In genomic region chr9:131505012-131505411, GRCh38 we compare ENCODE assay signal across 34 cellular contexts. TPM values are rescaled to one million over a fixed set of nuclear protein-coding genes. Genes with fewer than 3 reads are reported as not detected.
A peak's percentile ranks its signal among the peaks of the same experiment; 100 is the strongest.
DNase-seq lines count a peak whose midpoint lies in the region; ATAC-seq and TF ChIP-seq lines count a peak whose summit lies in the region.
"Had no signal": no experiment of that assay in that cellular context is flagged by ENCODE, and none has a peak within 500 bp of the region (broad histone marks: within the 10 kb centered on the region; RNA-seq: fewer than 3 reads in every experiment).

No MANE protein-coding gene starts in this region.

- H3K4me3 Mint-ChIP-seq in T-helper 2 cell treated with Interferon-gamma antibody and Interleukin-4, amounts not matched to agents 5 μg/mL and 100 μg/mL, for 36 hours = peak overlapping the region; percentile 92
- H3K4me3 Mint-ChIP-seq in CD8-positive, alpha-beta memory T cell = peak overlapping the region; percentile 23 to 95 (median 47)
- H3K4me3 Mint-ChIP-seq in activated T-helper 17 cell treated with anti-CD3 and anti-CD28 coated beads, Interleukin-2, amount 50 U/mL, for 72 hours = peak overlapping the region; percentile 93
- H3K4me3 Mint-ChIP-seq in nephron = peak overlapping the region; percentile 90 to 93 (median 93)

- peaks cover 25% of the 10 kb centered on the region for H3K4me1 Mint-ChIP-seq in T-helper 2 cell treated with Interferon-gamma antibody and Interleukin-4, amounts not matched to agents 5 μg/mL and 100 μg/mL, for 36 hours (ENCODE audit: low read depth)
- H3K4me1 Mint-ChIP-seq in CD8-positive, alpha-beta memory T cell = peaks cover 36 to 57% (median 51%) of the 10 kb centered on the region in 3 donors
- peaks cover 22% of the 10 kb centered on the region for H3K4me1 Mint-ChIP-seq in activated T-helper 17 cell treated with anti-CD3 and anti-CD28 coated beads, Interleukin-2, amount 50 U/mL, for 72 hours
- H3K4me1 Mint-ChIP-seq in nephron = peaks cover 13% of the 10 kb centered on the region

- no peak overlapping the region for H3K4me3 ChIP-seq in CD8-positive, alpha-beta memory T cell (ENCODE audit: low read length)
- H3K4me3 ChIP-seq: cardiac muscle cell, coronary artery, prostate gland, upper lobe of right lung had no signal

- H3K9me3 Mint-ChIP-seq in T-helper 2 cell treated with Interferon-gamma antibody and Interleukin-4, amounts not matched to agents 5 μg/mL and 100 μg/mL, for 36 hours = no peaks in the 10 kb centered on the region
- H3K9me3 Mint-ChIP-seq in CD8-positive, alpha-beta memory T cell = no peaks in the 10 kb centered on the region
- no peaks in the 10 kb centered on the region for H3K9me3 Mint-ChIP-seq in activated T-helper 17 cell treated with anti-CD3 and anti-CD28 coated beads, Interleukin-2, amount 50 U/mL, for 72 hours
- no peaks in the 10 kb centered on the region for H3K9me3 Mint-ChIP-seq in nephron

- CTCF ChIA-PET in CD8-positive, alpha-beta memory T cell (lab: Charles Lee) = no interaction called here

- H3K9me3 ChIP-seq in CD8-positive, alpha-beta memory T cell (ENCODE audit: low read length) = no peaks in the 10 kb centered on the region
- H3K9me3 ChIP-seq: Peyer's patch, prostate gland, upper lobe of right lung had no signal

- H3K36me3 Mint-ChIP-seq in T-helper 2 cell treated with Interferon-gamma antibody and Interleukin-4, amounts not matched to agents 5 μg/mL and 100 μg/mL, for 36 hours (ENCODE audit: low read depth) = peaks cover 26% of the 10 kb centered on the region
- peaks cover 0 to 47% (median 6%) of the 10 kb centered on the region in 3 donors for H3K36me3 Mint-ChIP-seq in CD8-positive, alpha-beta memory T cell
- peaks cover 50% of the 10 kb centered on the region for H3K36me3 Mint-ChIP-seq in activated T-helper 17 cell treated with anti-CD3 and anti-CD28 coated beads, Interleukin-2, amount 50 U/mL, for 72 hours (ENCODE audit: low read depth)
- peaks cover 36% of the 10 kb centered on the region for H3K36me3 Mint-ChIP-seq in nephron (ENCODE audit: low read depth)

- H3K4me1 ChIP-seq in CD8-positive, alpha-beta memory T cell (ENCODE audit: insufficient read depth, low read length) = peaks cover 32% of the 10 kb centered on the region
- H3K4me1 ChIP-seq: prostate gland had no signal

- H3K36me3 ChIP-seq in CD8-positive, alpha-beta memory T cell (ENCODE audit: insufficient read depth, low read length) = peaks cover 12% of the 10 kb centered on the region
- H3K36me3 ChIP-seq: prostate gland had no signal

- no peak for TF ChIP-seq CTCF in nephron (IDR thresholded peaks at IDR 0.05; ENCODE audit: unreplicated experiment in 3 of 3)

- no peak for ATAC-seq in activated T-helper 17 cell treated with anti-CD3 and anti-CD28 coated beads, Interleukin-2, amount 50 U/mL, for 72 hours (replicated peaks)
- no peak for ATAC-seq in GM19397 (IDR thresholded peaks at IDR 0.05; ENCODE audit: unreplicated experiment)
- ATAC-seq in activated CD4-positive, CD25-positive, alpha-beta regulatory T cell treated with anti-CD3 and anti-CD28 coated beads, Interleukin-2, amount 50 U/mL, for 24 hours = no peak
- ATAC-seq: sciatic nerve, upper lobe of right lung had no signal

- H3K27me3 ChIP-seq in CD8-positive, alpha-beta memory T cell (ENCODE audit: insufficient read depth, low read length, poor library complexity, severe bottlenecking) = no peaks in the 10 kb centered on the region
- H3K27me3 ChIP-seq: cardiac muscle cell, Peyer's patch, upper lobe of right lung had no signal

- no peak for DNase-seq in T-helper 2 cell treated with Interferon-gamma antibody and Interleukin-4, amounts not matched to agents 5 μg/mL and 100 μg/mL, for 36 hours (ENCODE audit: low spot score)
- DNase-seq in T-helper 2 cell (no peak), cerebellum (ENCODE audit: low spot score) (no peak)
- DNase-seq in CD8-positive, alpha-beta memory T cell = no peak
- DNase-seq: 8988T; activated CD4-positive, alpha-beta T cell treated with anti-CD3 and anti-CD28 coated beads, Interleukin-2, amount 50 U/mL, for 48 hours; activated CD4-positive, CD25-positive, alpha-beta regulatory T cell; activated naive CD4-positive, alpha-beta T cell treated with anti-CD3 and anti-CD28 coated beads, Interleukin-2, amount 50 U/mL, for 16 hours; aorta; effector memory CD4-positive, alpha-beta T cell; GM23248; Kasumi-1; mammary epithelial cell; MV-4-11; NCI-H1436; NCI-H446; NCI-H748 treated with DMSO at 0.1 percent for 48 hours; nucleus accumbens; Peyer's patch; SHP77 treated with DMSO at 0.1 percent for 48 hours; stimulated activated CD4-positive, alpha-beta T cell treated with anti-CD3 and anti-CD28 coated beads, Interleukin-12 subunit alpha, Interleukin-12 subunit beta, amount 100 ng/mL, for 4 hours; stimulated activated CD4-positive, alpha-beta T cell treated with anti-CD3 and anti-CD28 coated beads, Interleukin-2, amount 100 ng/mL, for 48 hours; upper lobe of right lung had no signal

- H3K27ac ChIP-seq in CD8-positive, alpha-beta memory T cell (ENCODE audit: low read depth, low read length) = no peak overlapping the region
- H3K27ac ChIP-seq: C4-2B, cardiac muscle cell, coronary artery, GM23248, Peyer's patch, prostate gland, upper lobe of right lung had no signal

- no peaks in the 10 kb centered on the region for H3K27me3 Mint-ChIP-seq in T-helper 2 cell treated with Interferon-gamma antibody and Interleukin-4, amounts not matched to agents 5 μg/mL and 100 μg/mL, for 36 hours (ENCODE audit: low read depth)
- H3K27me3 Mint-ChIP-seq in CD8-positive, alpha-beta memory T cell = no peaks in the 10 kb centered on the region
- no peaks in the 10 kb centered on the region for H3K27me3 Mint-ChIP-seq in activated T-helper 17 cell treated with anti-CD3 and anti-CD28 coated beads, Interleukin-2, amount 50 U/mL, for 72 hours
- H3K27me3 Mint-ChIP-seq in nephron (ENCODE audit: low read depth) = no peaks in the 10 kb centered on the region

- H3K27ac Mint-ChIP-seq in T-helper 2 cell treated with Interferon-gamma antibody and Interleukin-4, amounts not matched to agents 5 μg/mL and 100 μg/mL, for 36 hours = no peak overlapping the region
- H3K27ac Mint-ChIP-seq in CD8-positive, alpha-beta memory T cell = peak overlapping the region in 3 of 8 donors; percentile 54 to 78 (median 71)
- no peak overlapping the region for H3K27ac Mint-ChIP-seq in activated T-helper 17 cell treated with anti-CD3 and anti-CD28 coated beads, Interleukin-2, amount 50 U/mL, for 72 hours
- no peak overlapping the region for H3K27ac Mint-ChIP-seq in nephron

- POLR2A ChIA-PET in CD8-positive, alpha-beta memory T cell (lab: Charles Lee) = no interaction called here

RNA-seq across cellular contexts. Expression of gene POMT1, which starts 2.3 kb away (rescaled TPM):
- 10 to 100 TPM; 31.6 to 35.3 TPM for total RNA-seq in CD8-positive, alpha-beta memory T cell
- polyA plus RNA-seq in CD8-positive, alpha-beta memory T cell = 18.4 TPM
- total RNA-seq in activated T-helper 17 cell treated with anti-CD3 and anti-CD28 coated beads, Interleukin-2, amount 50 U/mL, for 72 hours = 10 to 100 TPM; 51.3 to 73.7 TPM
- total RNA-seq in cerebellum = 51.0 TPM

RNA-seq across cellular contexts. Expression of gene UCK1, which starts 26.1 kb away (rescaled TPM):
- total RNA-seq in CD8-positive, alpha-beta memory T cell = 10 to 100 TPM; 22.2 to 23.1 TPM
- polyA plus RNA-seq in CD8-positive, alpha-beta memory T cell = 34.4 TPM
- total RNA-seq in activated T-helper 17 cell treated with anti-CD3 and anti-CD28 coated beads, Interleukin-2, amount 50 U/mL, for 72 hours = 10 to 100 TPM; 22.1 to 23.7 TPM
- 14.9 TPM for total RNA-seq in cerebellum

RNA-seq across cellular contexts. Expression of gene PRRT1B, which starts 40.3 kb away (rescaled TPM):
- total RNA-seq in CD8-positive, alpha-beta memory T cell = not detected
- polyA plus RNA-seq in CD8-positive, alpha-beta memory T cell = not detected
- total RNA-seq in activated T-helper 17 cell treated with anti-CD3 and anti-CD28 coated beads, Interleukin-2, amount 50 U/mL, for 72 hours = not detected
- total RNA-seq in cerebellum = not detected
- total RNA-seq: aorta, cardiac muscle cell, glomerular endothelial cell, GM23248, HepG2, mammary epithelial cell, sciatic nerve had no signal
- polyA plus RNA-seq: aorta, cardiac muscle cell, GM23248, HepG2, mammary epithelial cell had no signal
